Comparison of ENCODE assay signal across 18 cellular contexts in the genomic region with DNA sequence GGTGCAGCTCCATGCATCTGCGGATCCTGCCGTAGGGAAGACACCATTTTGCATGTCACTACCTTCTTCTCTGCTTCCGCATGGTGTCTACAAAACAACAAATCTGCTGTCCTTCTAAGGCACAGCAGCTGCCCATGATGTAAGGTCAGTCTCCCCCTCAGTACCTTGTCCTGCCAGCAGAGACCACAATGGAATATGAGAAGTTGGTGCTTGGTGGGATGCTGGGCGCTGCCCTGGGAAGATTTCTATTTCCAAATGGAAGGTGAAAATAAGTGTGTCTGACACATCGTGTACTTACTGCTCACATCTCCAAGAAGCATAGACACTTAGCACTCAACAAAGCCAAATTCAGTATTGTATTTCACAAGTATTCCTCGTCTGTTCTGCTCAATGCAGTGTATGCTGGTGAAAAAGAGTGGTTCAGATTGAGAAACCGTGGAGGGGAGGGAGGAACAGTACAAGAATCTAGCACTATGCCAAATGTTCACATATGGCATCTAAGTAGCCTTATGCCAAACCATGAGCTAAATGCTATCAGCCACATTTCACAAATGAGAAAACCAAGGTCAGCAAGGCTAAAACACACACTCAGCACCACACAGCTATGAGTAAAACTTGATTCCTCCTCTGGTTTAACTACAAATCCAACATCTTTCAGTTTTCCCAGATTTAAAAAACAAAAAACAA.
DNase-seq lines count a peak whose midpoint lies in the region; ATAC-seq and TF ChIP-seq lines count a peak whose summit lies in the region.
"Had no signal": no experiment of that assay in that cellular context is flagged by ENCODE, and none has a peak within 500 bp of the region (broad histone marks: within the 10 kb centered on the region; RNA-seq: fewer than 3 reads in every experiment).

No MANE protein-coding gene starts in this region.

- DNase-seq in G401 (ENCODE audit: low spot score) (peak; percentile 95), body of pancreas (no peak), thyroid gland (no peak), glomerular visceral epithelial cell (ENCODE audit: extremely low spot score) (no peak), NCI-H82 treated with DMSO at 0.1 percent for 48 hours (lab: John Stamatoyannopoulos, UW; ENCODE audit: unreplicated experiment) (no peak), kidney glomerular epithelial cell (lab: John Stamatoyannopoulos, UW) (no peak)
- DNase-seq: activated CD8-positive, alpha-beta memory T cell treated with anti-CD3 and anti-CD28 coated beads, Interleukin-2, amount 50 U/mL, for 48 hours; colonic mucosa; immature natural killer cell; NCI-H1092 treated with DMSO at 0.1 percent for 48 hours; NCI-H510A; OCI-M1; stimulated activated CD4-positive, alpha-beta T cell treated with anti-CD3 and anti-CD28 coated beads, Interleukin-1b, Interleukin-23, amount 100 ng/mL, for 48 hours had no signal

- H3K9me3 ChIP-seq in body of pancreas = no peaks in the 10 kb centered on the region
- H3K9me3 ChIP-seq in gastroesophageal sphincter = no peaks in the 10 kb centered on the region
- H3K9me3 ChIP-seq in thyroid gland = no peaks in the 10 kb centered on the region
- H3K9me3 ChIP-seq: colonic mucosa had no signal

- WGBS in body of pancreas, 2 donors = 77 to 84% methylated on average over 7 of the region's 7 CpGs
- WGBS in gastroesophageal sphincter (ENCODE audit: low coverage in 1 of 2), 2 donors = 87 to 90% methylated on average over 2 to 7 of the region's 7 CpGs
- 87 to 91% methylated on average over 7 of the region's 7 CpGs for WGBS in thyroid gland, 2 donors

- peak; percentile 54 for ATAC-seq in body of pancreas
- ATAC-seq in gastroesophageal sphincter = peak; percentile 52
- ATAC-seq: activated naive CD4-positive, alpha-beta T cell treated with anti-CD3 and anti-CD28 coated beads, Interleukin-2, amount 50 U/mL, for 72 hours; esophagus mucosa had no signal

- H3K27ac ChIP-seq in body of pancreas (peak overlapping the region; percentile 19 to 44 (median 30)), gastroesophageal sphincter (peak overlapping the region in 3 of 4 donors; percentile 30 to 82 (median 67)), rectal smooth muscle tissue (ENCODE audit: low read depth, low read length) (peak overlapping the region; percentile 84), thyroid gland (no peak overlapping the region)
- H3K27ac ChIP-seq: C4-2B, colonic mucosa had no signal

- in situ Hi-C loops in G401 (cut with HindIII; ENCODE audit: low sequenced_read_pairs) = no loop called here

- TF ChIP-seq POLR2A in body of pancreas (IDR thresholded peaks at IDR 0.05) = no peak
- TF ChIP-seq POLR2A in gastroesophageal sphincter (IDR thresholded peaks at IDR 0.05) = no peak
- TF ChIP-seq POLR2A in thyroid gland (IDR thresholded peaks at IDR 0.05) = no peak

- no peak for TF ChIP-seq CTCF in body of pancreas (IDR thresholded peaks at IDR 0.05)
- TF ChIP-seq CTCF in gastroesophageal sphincter (IDR thresholded peaks at IDR 0.05) = no peak
- TF ChIP-seq CTCF in thyroid gland (IDR thresholded peaks at IDR 0.05) = no peak

- intact Hi-C loops in body of pancreas (cut with DNase I) (no loop called here), thyroid gland (cut with DNase I) (no loop called here)

- H3K4me1 ChIP-seq in body of pancreas (peaks cover 52% of the 10 kb centered on the region), gastroesophageal sphincter (peaks cover 6 to 63% (median 19%) of the 10 kb centered on the region in 3 donors), rectal smooth muscle tissue (ENCODE audit: control insufficient read depth, insufficient read depth, low read length) (peaks cover 36% of the 10 kb centered on the region), thyroid gland (peaks cover 7 to 11% of the 10 kb centered on the region in 2 donors)
- H3K4me1 ChIP-seq: colonic mucosa had no signal

- TF ChIP-seq EP300 in gastroesophageal sphincter (IDR thresholded peaks at IDR 0.05) = no peak

- no peaks in the 10 kb centered on the region for H3K27me3 ChIP-seq in body of pancreas
- no peaks in the 10 kb centered on the region for H3K27me3 ChIP-seq in gastroesophageal sphincter
- H3K27me3 ChIP-seq in rectal smooth muscle tissue (ENCODE audit: control insufficient read depth, insufficient read depth, low read length) = no peaks in the 10 kb centered on the region
- no peaks in the 10 kb centered on the region for H3K27me3 ChIP-seq in thyroid gland
- H3K27me3 ChIP-seq: colonic mucosa had no signal

- peaks cover 0 to 9% of the 10 kb centered on the region in 2 donors for H3K36me3 ChIP-seq in body of pancreas (replicated peaks in 1 of 2; ENCODE audit: insufficient read depth in 1 of 2, low read depth in 2 of 2)
- peaks cover 0 to 12% of the 10 kb centered on the region in 2 donors for H3K36me3 ChIP-seq in gastroesophageal sphincter
- no peaks in the 10 kb centered on the region for H3K36me3 ChIP-seq in rectal smooth muscle tissue (ENCODE audit: control insufficient read depth, insufficient read depth, low read length)
- no peaks in the 10 kb centered on the region for H3K36me3 ChIP-seq in thyroid gland
- H3K36me3 ChIP-seq: colonic mucosa had no signal

- H3K4me3 ChIP-seq in body of pancreas = no peak overlapping the region
- H3K4me3 ChIP-seq in gastroesophageal sphincter = no peak overlapping the region
- no peak overlapping the region for H3K4me3 ChIP-seq in rectal smooth muscle tissue (ENCODE audit: low read length)
- H3K4me3 ChIP-seq in thyroid gland (replicated peaks in 1 of 3) = no peak overlapping the region
- H3K4me3 ChIP-seq: colonic mucosa had no signal

- H3K9ac ChIP-seq in rectal smooth muscle tissue (ENCODE audit: low read length) = no peak overlapping the region

Comparison
In these comparisons a context has a peak if more than half of its experiments do, and no peak if none do; other contexts are left out.
1. H3K27ac ChIP-seq: peak in body of pancreas (4 of 4), gastroesophageal sphincter (3 of 4) and rectal smooth muscle tissue (single experiment); none in thyroid gland (0 of 3).